Comparison of ENCODE assay signal across 8 cellular contexts in genomic region chr1:23978825-23979224, GRCh38. TPM values are rescaled to one million over a fixed set of nuclear protein-coding genes. Genes with fewer than 3 reads are reported as not detected.
DNase-seq lines count a peak whose midpoint lies in the region; ATAC-seq and TF ChIP-seq lines count a peak whose summit lies in the region.

No MANE protein-coding gene starts in this region.

- peak overlapping the region; percentile 95 for H3K27ac Mint-ChIP-seq in T-helper 17 cell

- peak overlapping the region; percentile 100 for H3K9ac ChIP-seq in skeletal muscle satellite cell (ENCODE audit: low read depth, low read length)

- peaks cover 4% of the 10 kb centered on the region for H3K36me3 ChIP-seq in H7 (replicated peaks; ENCODE audit: control insufficient read depth, insufficient read depth, low read length)
- H3K36me3 ChIP-seq in skeletal muscle satellite cell (ENCODE audit: insufficient read depth, low read length) = peaks cover 20% of the 10 kb centered on the region

- H3K36me3 Mint-ChIP-seq in T-helper 17 cell (ENCODE audit: low read depth) = peaks cover 6% of the 10 kb centered on the region

- H3K27me3 Mint-ChIP-seq in T-helper 17 cell = no peaks in the 10 kb centered on the region

- peak overlapping the region; percentile 96 for H3K4me3 Mint-ChIP-seq in T-helper 17 cell

- H3K27me3 ChIP-seq in H7 (ENCODE audit: control insufficient read depth, insufficient read depth, low read length) (no peaks in the 10 kb centered on the region), foreskin keratinocyte (no peaks in the 10 kb centered on the region), skeletal muscle satellite cell (ENCODE audit: control insufficient read depth, insufficient read depth, low read length) (no peaks in the 10 kb centered on the region)

- ATAC-seq in T-helper 17 cell (no peak), foreskin keratinocyte (no peak)

- H3K9me3 ChIP-seq in T-helper 17 cell (ENCODE audit: control insufficient read depth, low read length, poor library complexity, severe bottlenecking) (no peaks in the 10 kb centered on the region), skeletal muscle satellite cell (replicated peaks; ENCODE audit: low read length) (no peaks in the 10 kb centered on the region)

- H3K4me1 ChIP-seq in foreskin keratinocyte (peaks cover 20% of the 10 kb centered on the region), skeletal muscle satellite cell (ENCODE audit: control insufficient read depth, insufficient read depth, low read length) (peaks cover 37% of the 10 kb centered on the region)

- DNase-seq in H7 = no peak
- no peak for DNase-seq in T-helper 17 cell
- no peak for DNase-seq in foreskin keratinocyte
- no peak for DNase-seq in MV-4-11 (lab: John Stamatoyannopoulos, UW)
- DNase-seq in NCI-H2107 (lab: John Stamatoyannopoulos, UW) = no peak
- no peak for DNase-seq in NCI-H226
- DNase-seq in GM03348 (ENCODE audit: low spot score) = no peak

- H3K4me1 Mint-ChIP-seq in T-helper 17 cell = peaks cover 47% of the 10 kb centered on the region

- peak overlapping the region; percentile 80 for H3K4me2 ChIP-seq in skeletal muscle satellite cell (ENCODE audit: low read length)

- peak overlapping the region; percentile 91 for H3K27ac ChIP-seq in foreskin keratinocyte

- TF ChIP-seq CTCF in foreskin keratinocyte (conservative IDR thresholded peaks at IDR 0.05) = no peak

- peak overlapping the region; percentile 100 for H3K4me3 ChIP-seq in H7 (ENCODE audit: insufficient read depth, low read depth, low read length)
- H3K4me3 ChIP-seq in skeletal muscle satellite cell (ENCODE audit: low read length) = peak overlapping the region; percentile 97

RNA-seq across cellular contexts. Expression of gene SRSF10, which starts 1.3 kb away (rescaled TPM):
- total RNA-seq in H7 (2014; rRNA removed; shearing (Covaris generic)) = 82.8 and 122 TPM in 2 replicates
- total RNA-seq in T-helper 17 cell (100 to 1,000 TPM; 232 to 239 TPM), foreskin keratinocyte (104 and 112 TPM in 2 replicates)
- 48.1 and 57.5 TPM in 2 replicates for polyA plus RNA-seq in foreskin keratinocyte
- total RNA-seq in skeletal muscle satellite cell (2012; rRNA removed) = 70.6 and 81.6 TPM in 2 replicates

RNA-seq across cellular contexts. Expression of gene PNRC2, which starts 19.2 kb away (rescaled TPM):
- total RNA-seq in H7 (2014; rRNA removed; shearing (Covaris generic)) = 144 and 147 TPM in 2 replicates
- total RNA-seq in T-helper 17 cell (100 to 1,000 TPM; 121 to 149 TPM), foreskin keratinocyte (60.9 and 68.8 TPM in 2 replicates)
- polyA plus RNA-seq in foreskin keratinocyte = 29.3 and 35.7 TPM in 2 replicates
- 80.6 and 85.8 TPM in 2 replicates for total RNA-seq in skeletal muscle satellite cell (2012; rRNA removed)
